17 cellular contexts compared by ENCODE assay signal in the genomic region with DNA sequence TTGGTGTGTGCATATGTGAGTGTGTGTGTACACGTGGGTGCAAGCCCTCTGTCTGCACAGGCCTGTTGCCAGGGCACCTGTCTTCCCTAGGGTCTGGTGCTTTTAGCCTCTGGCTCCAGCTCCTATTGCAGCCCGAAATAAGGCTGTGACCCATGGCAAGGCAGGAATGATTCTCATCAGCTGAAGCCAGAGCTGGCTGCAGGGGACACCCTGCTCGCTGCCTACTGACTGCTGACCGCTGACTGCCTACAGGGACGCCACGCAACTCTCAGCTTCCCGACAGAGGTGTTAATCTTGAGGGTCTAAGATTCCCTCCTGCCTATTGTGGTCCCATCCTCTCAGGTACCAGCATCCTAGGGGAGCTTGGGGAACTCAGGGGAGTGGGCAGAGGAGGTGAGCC. TPM values are rescaled to one million over a fixed set of nuclear protein-coding genes. Genes with fewer than 3 reads are reported as not detected.
DNase-seq lines count a peak whose midpoint lies in the region; ATAC-seq and TF ChIP-seq lines count a peak whose summit lies in the region.
"Had no signal": no experiment of that assay in that cellular context is flagged by ENCODE, and none has a peak within 500 bp of the region (broad histone marks: within the 10 kb centered on the region; RNA-seq: fewer than 3 reads in every experiment).

A gene with protein sequence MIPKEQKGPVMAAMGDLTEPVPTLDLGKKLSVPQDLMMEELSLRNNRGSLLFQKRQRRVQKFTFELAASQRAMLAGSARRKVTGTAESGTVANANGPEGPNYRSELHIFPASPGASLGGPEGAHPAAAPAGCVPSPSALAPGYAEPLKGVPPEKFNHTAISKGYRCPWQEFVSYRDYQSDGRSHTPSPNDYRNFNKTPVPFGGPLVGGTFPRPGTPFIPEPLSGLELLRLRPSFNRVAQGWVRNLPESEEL (plus strand): TSS at position 166 of the 400 bp plus-strand sequence. CDS start 1,691 bp downstream, outside the sequence.

- peak within 1 kb of the TSS; percentile 54 for H3K27ac Mint-ChIP-seq in activated naive CD8-positive, alpha-beta T cell treated with anti-CD3 and anti-CD28 coated beads, Interleukin-2, amount 10 ng/mL, durations not matched to agents 7 days and 5 days
- H3K27ac Mint-ChIP-seq in activated naive CD8-positive, alpha-beta T cell treated with anti-CD3 and anti-CD28 coated beads, Interleukin-2, amount 50 U/mL, for 24 hours = no peak within 1 kb of the TSS
- H3K27ac Mint-ChIP-seq: activated B cell treated with CpG ODN at 0.5 μM for 24 hours, T-cell had no signal

- peak within 1 kb of the TSS; percentile 31 for H2BK12ac ChIP-seq in neuronal stem cell (ENCODE audit: low read length)

- no peak for TF ChIP-seq CTCF in PC-3 (conservative IDR thresholded peaks at IDR 0.05; ENCODE audit: low read depth, low read length)

- peak within 1 kb of the TSS; percentile 73 for H3K9ac ChIP-seq in neuronal stem cell (ENCODE audit: low read depth, low read length, poor library complexity)
- no peak within 1 kb of the TSS for H3K9ac ChIP-seq in PC-3 (ENCODE audit: low read length)

- H3K4me2 ChIP-seq in neuronal stem cell (ENCODE audit: insufficient read depth, low read length, poor library complexity, severe bottlenecking) = no peak within 1 kb of the TSS
- no peak within 1 kb of the TSS for H3K4me2 ChIP-seq in PC-3 (ENCODE audit: low read length)

- H3K27me3 Mint-ChIP-seq in activated naive CD8-positive, alpha-beta T cell treated with anti-CD3 and anti-CD28 coated beads, Interleukin-2, amount 10 ng/mL, durations not matched to agents 7 days and 5 days = peaks cover 17% of the 10 kb centered on the region
- peaks cover 7% of the 10 kb centered on the region for H3K27me3 Mint-ChIP-seq in activated naive CD8-positive, alpha-beta T cell treated with anti-CD3 and anti-CD28 coated beads, Interleukin-2, amount 50 U/mL, for 24 hours

- H3K36me3 ChIP-seq in neuronal stem cell (replicated peaks in 1 of 2; ENCODE audit: control insufficient read depth in 2 of 2, insufficient read depth in 2 of 2, low read length in 2 of 2) (no peaks in the 10 kb centered on the region), PC-3 (ENCODE audit: low read depth, low read length) (no peaks in the 10 kb centered on the region)

- H2AFZ ChIP-seq in neuronal stem cell (ENCODE audit: low read length) (peak within 1 kb of the TSS; percentile 32), PC-3 (ENCODE audit: low read length) (no peak within 1 kb of the TSS)

- no peaks in the 10 kb centered on the region for H3K79me1 ChIP-seq in neuronal stem cell (ENCODE audit: low read depth, low read length)

- peak within 1 kb of the TSS; percentile 27 for H3K14ac ChIP-seq in neuronal stem cell (ENCODE audit: low read length)

- peak within 1 kb of the TSS; percentile 85 for H2AK5ac ChIP-seq in neuronal stem cell (ENCODE audit: low read depth, low read length)

- H3K36me3 Mint-ChIP-seq in activated naive CD8-positive, alpha-beta T cell treated with anti-CD3 and anti-CD28 coated beads, Interleukin-2, amount 10 ng/mL, durations not matched to agents 7 days and 5 days = no peaks in the 10 kb centered on the region
- no peaks in the 10 kb centered on the region for H3K36me3 Mint-ChIP-seq in activated naive CD8-positive, alpha-beta T cell treated with anti-CD3 and anti-CD28 coated beads, Interleukin-2, amount 50 U/mL, for 24 hours (ENCODE audit: low read depth)
- H3K36me3 Mint-ChIP-seq: CD8-positive, alpha-beta memory T cell; T-cell had no signal

- no CpG with 5 or more reads among the region's 7 CpGs for WGBS in neuronal stem cell (ENCODE audit: extremely low coverage in 2 of 2, insufficient read length in 2 of 2, insufficient replicate concordance in 1 of 2), 2 donors

- peaks cover 0 to 71% (median 0%) of the 10 kb centered on the region in 3 experiments for H3K27me3 ChIP-seq in neuronal stem cell (ENCODE audit: control insufficient read depth in 3 of 3, insufficient read depth in 3 of 3, low read depth in 1 of 3, low read length in 3 of 3)
- H3K27me3 ChIP-seq in PC-3 (ENCODE audit: low read length) = no peaks in the 10 kb centered on the region; the same call in 1 of the 2 replicates

- H3K4me3 Mint-ChIP-seq in activated naive CD8-positive, alpha-beta T cell treated with anti-CD3 and anti-CD28 coated beads, Interleukin-2, amount 10 ng/mL, durations not matched to agents 7 days and 5 days = no peak within 1 kb of the TSS
- no peak within 1 kb of the TSS for H3K4me3 Mint-ChIP-seq in activated naive CD8-positive, alpha-beta T cell treated with anti-CD3 and anti-CD28 coated beads, Interleukin-2, amount 50 U/mL, for 24 hours
- H3K4me3 Mint-ChIP-seq: activated B cell treated with CpG ODN at 0.5 μM for 24 hours; CD8-positive, alpha-beta memory T cell; T-cell had no signal

- H3K4me3 ChIP-seq in neuronal stem cell (ENCODE audit: low read length in 2 of 2) (no peak within 1 kb of the TSS), PC-3 (ENCODE audit: low read length) (no peak within 1 kb of the TSS)
- H3K4me3 ChIP-seq: K562 had no signal

- no peaks in the 10 kb centered on the region for H3K9me3 Mint-ChIP-seq in activated naive CD8-positive, alpha-beta T cell treated with anti-CD3 and anti-CD28 coated beads, Interleukin-2, amount 10 ng/mL, durations not matched to agents 7 days and 5 days
- no peaks in the 10 kb centered on the region for H3K9me3 Mint-ChIP-seq in activated naive CD8-positive, alpha-beta T cell treated with anti-CD3 and anti-CD28 coated beads, Interleukin-2, amount 50 U/mL, for 24 hours
- H3K9me3 Mint-ChIP-seq: activated B cell treated with CpG ODN at 0.5 μM for 24 hours; CD8-positive, alpha-beta memory T cell; T-cell had no signal

- H3K9me3 ChIP-seq in neuronal stem cell (replicated peaks in 1 of 2; ENCODE audit: control insufficient read depth in 2 of 2, insufficient read depth in 1 of 2, low read depth in 1 of 2, low read length in 2 of 2) (no peaks in the 10 kb centered on the region), PC-3 (ENCODE audit: low read length) (no peaks in the 10 kb centered on the region)

- peak within 1 kb of the TSS; percentile 10 for H3K4ac ChIP-seq in neuronal stem cell (ENCODE audit: low read length)

- no peaks in the 10 kb centered on the region for H3K4me1 Mint-ChIP-seq in activated naive CD8-positive, alpha-beta T cell treated with anti-CD3 and anti-CD28 coated beads, Interleukin-2, amount 10 ng/mL, durations not matched to agents 7 days and 5 days
- peaks cover 5% of the 10 kb centered on the region for H3K4me1 Mint-ChIP-seq in activated naive CD8-positive, alpha-beta T cell treated with anti-CD3 and anti-CD28 coated beads, Interleukin-2, amount 50 U/mL, for 24 hours

- H4K20me1 ChIP-seq in PC-3 (ENCODE audit: low read length) = no peaks in the 10 kb centered on the region

- H3K18ac ChIP-seq in neuronal stem cell (ENCODE audit: low read length) = peak within 1 kb of the TSS; percentile 91

- peak within 1 kb of the TSS; percentile 34 for H2BK5ac ChIP-seq in neuronal stem cell (ENCODE audit: low read length)

- no peaks in the 10 kb centered on the region for H3F3A ChIP-seq in PC-3 (ENCODE audit: low read length, unreplicated experiment)

- H2BK15ac ChIP-seq in neuronal stem cell (ENCODE audit: low read length) = no peak within 1 kb of the TSS

- no peaks in the 10 kb centered on the region for H3K79me2 ChIP-seq in PC-3 (ENCODE audit: low read length)

- H3K4me1 ChIP-seq in neuronal stem cell (ENCODE audit: control insufficient read depth in 2 of 2, insufficient read depth in 1 of 2, low read depth in 1 of 2, low read length in 2 of 2) (peaks cover 5 to 19% of the 10 kb centered on the region in 2 donors), PC-3 (ENCODE audit: insufficient read depth, low read length) (no peaks in the 10 kb centered on the region)

- intact Hi-C loops in left cardiac atrium (cut with DNase I) = no loop called here
- intact Hi-C loops in PC-3 (cut with micrococcal nuclease) = no loop called here

- no TSS peak for BruUV-seq in PC-3 (replicated peaks; lab: Mats Ljungman, UMichigan)

- peak within 1 kb of the TSS; percentile 27 for H2BK120ac ChIP-seq in neuronal stem cell (ENCODE audit: low read depth, low read length)

- H3K9me2 ChIP-seq in PC-3 (replicated peaks; ENCODE audit: low read length) = no peaks in the 10 kb centered on the region

- H4K91ac ChIP-seq in neuronal stem cell (ENCODE audit: low read depth, low read length, poor library complexity) = peak within 1 kb of the TSS; percentile 67

- H3K27ac ChIP-seq in neuronal stem cell (replicated peaks; ENCODE audit: low read length) (peak within 1 kb of the TSS; percentile 38), PC-3 (ENCODE audit: low read length) (no peak within 1 kb of the TSS)

- no peak for ATAC-seq in activated naive CD8-positive, alpha-beta T cell treated with anti-CD3 and anti-CD28 coated beads, Interleukin-2, amount 10 ng/mL, durations not matched to agents 7 days and 5 days (ENCODE audit: low read depth)
- ATAC-seq in activated naive CD8-positive, alpha-beta T cell treated with anti-CD3 and anti-CD28 coated beads, Interleukin-2, amount 50 U/mL, for 24 hours = no peak
- ATAC-seq in left cardiac atrium (no peak), PC-3 (no peak)
- ATAC-seq: K562; stimulated activated naive CD8-positive, alpha-beta T cell treated with anti-CD3 and anti-CD28 coated beads, Interleukin-15, Interleukin-2, amounts not matched to agents 100 U/mL and 50 U/mL, for 24 hours; T-cell had no signal

- POLR2A ChIA-PET in activated naive CD8-positive, alpha-beta T cell treated with anti-CD3 and anti-CD28 coated beads, Interleukin-2, amount 10 ng/mL, durations not matched to agents 7 days and 5 days (lab: Charles Lee) = interaction anchor here (0.6 kb wide), 1 partner anchor 122 kb away, joined by 4 read pairs; no protein-coding TSS in a partner anchor
- POLR2A ChIA-PET in PC-3 (lab: Charles Lee; ENCODE audit: unreplicated experiment) = no interaction called here

- no peak within 1 kb of the TSS for H4K8ac ChIP-seq in neuronal stem cell (ENCODE audit: low read depth, low read length)

- DNase-seq in activated naive CD8-positive, alpha-beta T cell treated with anti-CD3 and anti-CD28 coated beads, Interleukin-2, amount 10 ng/mL, durations not matched to agents 7 days and 5 days = no peak
- DNase-seq in activated naive CD8-positive, alpha-beta T cell treated with anti-CD3 and anti-CD28 coated beads, Interleukin-2, amount 50 U/mL, for 24 hours = no peak
- DNase-seq in left cardiac atrium = peak; percentile 11
- DNase-seq in neuronal stem cell (ENCODE audit: low spot score) = no peak
- peak; percentile 37 for DNase-seq in ureter (ENCODE audit: low spot score)
- no peak for DNase-seq in PC-3
- DNase-seq in NCI-H2227 (lab: John Stamatoyannopoulos, UW; ENCODE audit: unreplicated experiment) = no peak
- no peak for DNase-seq in germinal center (ENCODE audit: low spot score)
- DNase-seq: activated B cell treated with CpG ODN at 0.5 μM for 24 hours; activated CD8-positive, alpha-beta memory T cell treated with anti-CD3 and anti-CD28 coated beads for 24 hours; CD8-positive, alpha-beta memory T cell; DND-41; stimulated activated naive CD8-positive, alpha-beta T cell treated with anti-CD3 and anti-CD28 coated beads, Interleukin-15, Interleukin-2, amounts not matched to agents 100 U/mL and 50 U/mL, for 24 hours; T-cell had no signal

- H3K23ac ChIP-seq in neuronal stem cell (ENCODE audit: low read depth, low read length, poor library complexity) = peak within 1 kb of the TSS; percentile 28

- CTCF ChIA-PET in PC-3 (lab: Charles Lee) = no interaction called here

RNA-seq across cellular contexts. Expression of the gene that starts here (rescaled TPM):
- total RNA-seq in activated naive CD8-positive, alpha-beta T cell treated with anti-CD3 and anti-CD28 coated beads, Interleukin-2, amount 10 ng/mL, durations not matched to agents 7 days and 5 days = under 1 TPM in 1 of 2 experiments, not detected in 1; 0.14 TPM
- 1 to 10 TPM; 2.9 to 3.0 TPM for total RNA-seq in left cardiac atrium
- polyA plus RNA-seq in neuronal stem cell (2013, experiment 1 of 2) = 0.57 TPM
- polyA plus RNA-seq in neuronal stem cell (2013, experiment 2 of 2) = 0.47 TPM
- total RNA-seq in ureter = 2.6 TPM
- total RNA-seq in PC-3 (2014; rRNA removed) = not detected in 2 replicates
- total RNA-seq: CD8-positive, alpha-beta memory T cell; K562; mononuclear cell; RPMI7951; T-cell had no signal
- polyA plus RNA-seq: CD8-positive, alpha-beta memory T cell; K562 had no signal

Comparison
In these comparisons a context has a peak if more than half of its experiments do, and no peak if none do; other contexts are left out.
1. DNase-seq: peak in left cardiac atrium (single experiment) and ureter (single experiment); none in activated naive CD8-positive, alpha-beta T cell treated with anti-CD3 and anti-CD28 coated beads, Interleukin-2, amount 10 ng/mL, durations not matched to agents 7 days and 5 days (single experiment), activated naive CD8-positive, alpha-beta T cell treated with anti-CD3 and anti-CD28 coated beads, Interleukin-2, amount 50 U/mL, for 24 hours (single experiment), neuronal stem cell (single experiment), PC-3 (single experiment), NCI-H2227 (single experiment) and germinal center (single experiment).